ENCODE assay signal across 9 cellular contexts in the genomic region with DNA sequence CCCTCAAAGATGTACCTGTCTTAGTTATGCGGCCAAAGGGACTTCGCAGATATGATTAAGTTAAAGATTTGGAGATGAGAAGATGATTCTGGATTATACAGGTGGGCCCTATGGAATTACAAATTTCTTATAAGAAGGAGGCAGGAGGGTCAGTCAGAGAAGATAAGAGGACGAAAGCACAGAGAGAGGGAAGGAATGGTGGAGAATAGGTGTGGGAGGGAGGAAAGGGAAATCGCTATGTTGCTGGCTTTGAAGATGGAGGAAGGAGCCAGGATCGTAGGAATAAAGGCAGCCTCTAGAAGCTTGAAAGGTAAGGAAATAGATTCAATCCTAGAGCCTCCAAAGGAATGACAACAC. TPM values are rescaled to one million over a fixed set of nuclear protein-coding genes. Genes with fewer than 3 reads are reported as not detected.
A peak's percentile ranks its signal among the peaks of the same experiment; 100 is the strongest.
DNase-seq lines count a peak whose midpoint lies in the region; ATAC-seq, FAIRE-seq and TF ChIP-seq lines count a peak whose summit lies in the region.
"Had no signal": no experiment of that assay in that cellular context is flagged by ENCODE, and none has a peak within 500 bp of the region (broad histone marks: within the 10 kb centered on the region; RNA-seq: fewer than 3 reads in every experiment).

No MANE protein-coding gene starts in this region.

- peaks cover 14% of the 10 kb centered on the region; the same call in 1 of the 2 replicates for H4K20me1 ChIP-seq in DOHH2 (ENCODE audit: control insufficient read depth, insufficient read depth, low read depth, low read length)

- H3K9ac ChIP-seq in parathyroid adenoma, result no peak overlapping the region

- H3F3A ChIP-seq in DOHH2 (ENCODE audit: control insufficient read depth, insufficient read depth), result no peaks in the 10 kb centered on the region

- ATAC-seq in HG02763 (IDR thresholded peaks at IDR 0.05; ENCODE audit: unreplicated experiment), result no peak

- H3K4me3 ChIP-seq in DOHH2 (ENCODE audit: low read length), result peak overlapping the region; percentile 84
- peak overlapping the region; percentile 96 for H3K4me3 ChIP-seq in parathyroid adenoma (ENCODE audit: low read depth, low read length)
- peak overlapping the region in 1 of 4 donors; percentile 86 for H3K4me3 ChIP-seq in esophagus squamous epithelium

- peak overlapping the region; percentile 98 for H3K4me3 Mint-ChIP-seq in endothelial cell (ENCODE audit: unreplicated experiment)

- 78 to 86% methylated on average over 5 of the region's 5 CpGs for WGBS in esophagus squamous epithelium, 2 donors

- no peak for FAIRE-seq in urothelium cell line (lab: Jason Lieb, UNC)

- H3K27me3 ChIP-seq in DOHH2 (ENCODE audit: control insufficient read depth, low read length), result no peaks in the 10 kb centered on the region
- H3K27me3 ChIP-seq in parathyroid adenoma (ENCODE audit: control insufficient read depth, insufficient read depth, low read length), result no peaks in the 10 kb centered on the region
- no peaks in the 10 kb centered on the region for H3K27me3 ChIP-seq in esophagus squamous epithelium

- no peak for TF ChIP-seq POLR2A in esophagus squamous epithelium (IDR thresholded peaks at IDR 0.05)

- no peaks in the 10 kb centered on the region for H3K9me2 ChIP-seq in DOHH2 (replicated peaks; ENCODE audit: control insufficient read depth, low read length)

- H3K4me2 ChIP-seq in DOHH2 (ENCODE audit: low read length) (peak overlapping the region; percentile 79), parathyroid adenoma (ENCODE audit: low read length) (peak overlapping the region; percentile 94)

- in situ Hi-C loops in ACHN (cut with HindIII; ENCODE audit: low pct_ligation_motif_present, low pct_unique_long_range_greater_than_20kb, low sequenced_read_pairs), result loop anchor here (25.0 kb wide), 1 partner anchor 256 kb away; a partner anchor contains a TSS

- no peaks in the 10 kb centered on the region for H3K9me3 ChIP-seq in DOHH2 (ENCODE audit: control insufficient read depth, insufficient read depth, low read length)
- H3K9me3 ChIP-seq in parathyroid adenoma (ENCODE audit: control insufficient read depth, low read length), result no peaks in the 10 kb centered on the region
- H3K9me3 ChIP-seq in esophagus squamous epithelium, result no peaks in the 10 kb centered on the region

- H3K36me3 ChIP-seq in DOHH2 (ENCODE audit: control insufficient read depth, low read length) (peaks cover 25% of the 10 kb centered on the region), parathyroid adenoma (ENCODE audit: control insufficient read depth, insufficient read depth, low read length) (no peaks in the 10 kb centered on the region), esophagus squamous epithelium (no peaks in the 10 kb centered on the region)

- no peaks in the 10 kb centered on the region for H3K9me3 Mint-ChIP-seq in endothelial cell (ENCODE audit: unreplicated experiment)

- H3K27ac Mint-ChIP-seq in endothelial cell (ENCODE audit: unreplicated experiment), result peak overlapping the region; percentile 99

- H3K4me1 Mint-ChIP-seq in endothelial cell (ENCODE audit: unreplicated experiment), result peaks cover 51% of the 10 kb centered on the region

- TF ChIP-seq CTCF in DOHH2 (IDR thresholded peaks at IDR 0.05; ENCODE audit: low read depth, low read length, poor library complexity, severe bottlenecking), result no peak
- no peak for TF ChIP-seq CTCF in endothelial cell (IDR thresholded peaks at IDR 0.05; ENCODE audit: unreplicated experiment)
- TF ChIP-seq CTCF in parathyroid adenoma (IDR thresholded peaks at IDR 0.05), result no peak
- no peak for TF ChIP-seq CTCF in esophagus squamous epithelium (IDR thresholded peaks at IDR 0.05)

- intact Hi-C loops in esophagus squamous epithelium (cut with DNase I), result loop anchor here (10.0 kb wide), 1 partner anchor 254 kb away; no protein-coding TSS in a partner anchor

- peaks cover 37% of the 10 kb centered on the region for H3K4me1 ChIP-seq in DOHH2 (ENCODE audit: control insufficient read depth, low read length)
- H3K4me1 ChIP-seq in parathyroid adenoma, result peaks cover 16% of the 10 kb centered on the region
- H3K4me1 ChIP-seq in esophagus squamous epithelium, result peaks cover 19 to 42% (median 19%) of the 10 kb centered on the region in 3 donors

- H3K27ac ChIP-seq in DOHH2 (ENCODE audit: low read depth, low read length), result no peak overlapping the region
- peak overlapping the region; percentile 99 for H3K27ac ChIP-seq in parathyroid adenoma
- H3K27ac ChIP-seq in esophagus squamous epithelium, result peak overlapping the region in 2 of 4 donors; percentile 98 to 99

- peaks cover 12% of the 10 kb centered on the region for H3K36me3 Mint-ChIP-seq in endothelial cell (ENCODE audit: low read depth, unreplicated experiment)

- peak overlapping the region; percentile 91 for H2AFZ ChIP-seq in parathyroid adenoma

- H3K27me3 Mint-ChIP-seq in endothelial cell (ENCODE audit: unreplicated experiment), result peaks cover 10% of the 10 kb centered on the region

- H3K79me2 ChIP-seq in DOHH2 (ENCODE audit: control insufficient read depth, low read length) (peaks cover 38% of the 10 kb centered on the region), parathyroid adenoma (peaks cover 32% of the 10 kb centered on the region)

- peak; percentile 60 for DNase-seq in OCI-M1 (lab: John Stamatoyannopoulos, UW)
- no peak for DNase-seq in endothelial cell (ENCODE audit: low spot score)
- no peak for DNase-seq in urothelium cell line (ENCODE audit: low spot score)
- no peak for DNase-seq in ACHN
- DNase-seq in esophagus squamous epithelium (lab: John Stamatoyannopoulos, UW), result no peak
- DNase-seq: stimulated activated CD4-positive, alpha-beta T cell treated with anti-CD3 and anti-CD28 coated beads, Interleukin-1b, Interleukin-23, amount 100 ng/mL, for 48 hours had no signal

RNA-seq across cellular contexts. Expression of a gene that starts 1.2 kb away (rescaled TPM):
- total RNA-seq in endothelial cell (ENCODE audit: unreplicated experiment), result 76.4 TPM
- 10 to 100 TPM; 55.5 to 78.3 (median 58.1) TPM for total RNA-seq in esophagus squamous epithelium

RNA-seq across cellular contexts. Expression of a gene that starts 27.1 kb away (rescaled TPM):
- 21.1 TPM for total RNA-seq in endothelial cell (ENCODE audit: unreplicated experiment)
- 10 to 100 TPM in 1 of 4 donors, 1 to 10 TPM in 3; 2.8 to 11.8 (median 6.3) TPM for total RNA-seq in esophagus squamous epithelium
